ENCODE assay signal across 1 cellular context in genomic region chr3:49098429-49098828, GRCh38.
TF ChIP-seq lines count a peak whose summit lies in the region.

No MANE protein-coding gene starts in this region.

TF ChIP-seq in GM23338, 12 proteins besides CTCF, POLR2A, EP300 and RAD21 (continued from another document):
- TF ChIP-seq ZNF462 (CRISPR knock-in tag; IDR thresholded peaks at IDR 0.05) (no peak), CREB1 (CRISPR knock-in tag; IDR thresholded peaks at IDR 0.05; ENCODE audit: low read depth) (no peak), REST (IDR thresholded peaks at IDR 0.05; ENCODE audit: unreplicated experiment) (no peak), POLR2AphosphoS5 (IDR thresholded peaks at IDR 0.05; ENCODE audit: low read depth) (no peak)
